2 cellular contexts compared by ENCODE assay signal in genomic region chr22:19759459-19759993, GRCh38.
A peak's percentile ranks its signal among the peaks of the same experiment; 100 is the strongest.
TF ChIP-seq lines count a peak whose summit lies in the region.

No MANE protein-coding gene starts in this region.

TF ChIP-seq in GM23338, 12 proteins besides CTCF, POLR2A, EP300 and RAD21:
- TF ChIP-seq POLR2AphosphoS5 (IDR thresholded peaks at IDR 0.05; ENCODE audit: low read depth): no peak
- TF ChIP-seq ZNF462 (CRISPR knock-in tag; IDR thresholded peaks at IDR 0.05): no peak
- no peak for TF ChIP-seq EZH2 (IDR thresholded peaks at IDR 0.05; ENCODE audit: low read depth, unreplicated experiment)
- no peak for TF ChIP-seq ZNF331 (CRISPR knock-in tag; IDR thresholded peaks at IDR 0.05; ENCODE audit: low read depth)
- no peak for TF ChIP-seq NANOG (IDR thresholded peaks at IDR 0.05; ENCODE audit: borderline replicate concordance)
- no peak for TF ChIP-seq STAT1 (IDR thresholded peaks at IDR 0.05; ENCODE audit: unreplicated experiment)
- no peak for TF ChIP-seq ZNF114 (CRISPR knock-in tag; IDR thresholded peaks at IDR 0.05)
- no peak for TF ChIP-seq EZH2phosphoT487 (IDR thresholded peaks at IDR 0.05; ENCODE audit: unreplicated experiment)
- TF ChIP-seq CREB1 (CRISPR knock-in tag; IDR thresholded peaks at IDR 0.05; ENCODE audit: low read depth): no peak
- TF ChIP-seq REST (IDR thresholded peaks at IDR 0.05; ENCODE audit: unreplicated experiment): no peak
- TF ChIP-seq ETS1 (IDR thresholded peaks at IDR 0.05): no peak
- TF ChIP-seq JUNB (IDR thresholded peaks at IDR 0.05; ENCODE audit: unreplicated experiment): no peak

TF ChIP-seq in K562, 482 proteins besides CTCF, POLR2A, EP300 and RAD21 (continues in another document):
- TF ChIP-seq RFX7 (CRISPR knock-in tag; IDR thresholded peaks at IDR 0.05): no peak
- no peak for TF ChIP-seq NCOA1 (IDR thresholded peaks at IDR 0.05; ENCODE audit: low read depth)
- TF ChIP-seq E2F4 (CRISPR knock-in tag; IDR thresholded peaks at IDR 0.05; ENCODE audit: low read depth): no peak
- no peak for TF ChIP-seq YBX1 (IDR thresholded peaks at IDR 0.05)
- TF ChIP-seq ZBTB43 (CRISPR knock-in tag; IDR thresholded peaks at IDR 0.05): no peak
- no peak for TF ChIP-seq ZNF639 (CRISPR knock-in tag; conservative IDR thresholded peaks at IDR 0.05 in 1 of 2, IDR thresholded peaks at IDR 0.05 in 1 of 2)
- 0 out of 2 replicates have a peak, but pooled peaks have one; percentile 66 for TF ChIP-seq ARID3B (CRISPR knock-in tag; IDR thresholded peaks at IDR 0.05; ENCODE audit: borderline replicate concordance)
- peak; percentile 69; the same call in 1 of the 2 replicates for TF ChIP-seq GABPB2 (CRISPR knock-in tag; conservative IDR thresholded peaks at IDR 0.05)
- no peak for TF ChIP-seq BHLHE40 (IDR thresholded peaks at IDR 0.05; ENCODE audit: low read length)
- TF ChIP-seq PCBP1 (IDR thresholded peaks at IDR 0.05; ENCODE audit: low read depth, low read length, poor library complexity, severe bottlenecking): no peak
- peak; percentile 53; the same call in 1 of the 2 replicates for TF ChIP-seq RB1 (IDR thresholded peaks at IDR 0.05; ENCODE audit: low read depth)
- no peak for TF ChIP-seq EWSR1 (IDR thresholded peaks at IDR 0.05; ENCODE audit: borderline replicate concordance, low read depth, partially characterized antibody)
- no peak for TF ChIP-seq ZSCAN32 (CRISPR knock-in tag; IDR thresholded peaks at IDR 0.05)
- no peak for TF ChIP-seq THRAP3 (IDR thresholded peaks at IDR 0.05; ENCODE audit: borderline replicate concordance)
- 0 out of 2 replicates have a peak, but pooled peaks have one; percentile 26 for TF ChIP-seq MTA3 (IDR thresholded peaks at IDR 0.05; ENCODE audit: borderline replicate concordance)
- no peak for TF ChIP-seq JUND (IDR thresholded peaks at IDR 0.05; ENCODE audit: borderline replicate concordance, low read depth, low read length)
- TF ChIP-seq JUND (tag; IDR thresholded peaks at IDR 0.05; ENCODE audit: borderline replicate concordance, low read depth, low read length): no peak
- no peak for TF ChIP-seq GABPB1 (CRISPR knock-in tag; IDR thresholded peaks at IDR 0.05)
- TF ChIP-seq CREB3 (tag; conservative IDR thresholded peaks at IDR 0.05; ENCODE audit: low read depth): no peak
- TF ChIP-seq MYC (IDR thresholded peaks at IDR 0.05; ENCODE audit: low read depth, low read length): no peak
- TF ChIP-seq MYC (CRISPR knock-in tag; IDR thresholded peaks at IDR 0.05; ENCODE audit: borderline replicate concordance, low read depth): 0 out of 2 replicates have a peak, but pooled peaks have one; percentile 51
- TF ChIP-seq CREB1 (IDR thresholded peaks at IDR 0.05): 0 out of 2 replicates have a peak, but pooled peaks have one; percentile 4
- TF ChIP-seq CREB1 (CRISPR knock-in tag; IDR thresholded peaks at IDR 0.05): no peak
- no peak for TF ChIP-seq ELF1 (tag; IDR thresholded peaks at IDR 0.05)
- no peak for TF ChIP-seq THRA (IDR thresholded peaks at IDR 0.05)
- TF ChIP-seq REST (CRISPR knock-in tag; IDR thresholded peaks at IDR 0.05; ENCODE audit: low read depth): no peak
- no peak for TF ChIP-seq NEUROD1 (IDR thresholded peaks at IDR 0.05; ENCODE audit: borderline replicate concordance, low read depth, low read length, partially characterized antibody)
- TF ChIP-seq HNRNPK (IDR thresholded peaks at IDR 0.05; ENCODE audit: low read depth, low read length, poor library complexity, severe bottlenecking): no peak
- peak; percentile 41 for TF ChIP-seq PHF20 (IDR thresholded peaks at IDR 0.05; ENCODE audit: partially characterized antibody)
- TF ChIP-seq HIVEP1 (CRISPR knock-in tag; IDR thresholded peaks at IDR 0.05): no peak
- TF ChIP-seq HMG20A (CRISPR knock-in tag; conservative IDR thresholded peaks at IDR 0.05): no peak
- no peak for TF ChIP-seq ID3 (CRISPR knock-in tag; IDR thresholded peaks at IDR 0.05)
- TF ChIP-seq ID3 (tag; IDR thresholded peaks at IDR 0.05): 0 out of 2 replicates have a peak, but pooled peaks have one; percentile 67
- no peak for TF ChIP-seq ZNF184 (CRISPR knock-in tag; IDR thresholded peaks at IDR 0.05)
- no peak for TF ChIP-seq NRF1 (conservative IDR thresholded peaks at IDR 0.05 in 1 of 2, IDR thresholded peaks at IDR 0.05 in 1 of 2)
- TF ChIP-seq ZBTB5 (IDR thresholded peaks at IDR 0.05): no peak
- no peak for TF ChIP-seq DMBX1 (CRISPR knock-in tag; IDR thresholded peaks at IDR 0.05; ENCODE audit: borderline replicate concordance)
- no peak for TF ChIP-seq ZNF584 (CRISPR knock-in tag; IDR thresholded peaks at IDR 0.05; ENCODE audit: low read depth)
- no peak for TF ChIP-seq ZNF12 (CRISPR knock-in tag; IDR thresholded peaks at IDR 0.05)
- TF ChIP-seq MCM3 (IDR thresholded peaks at IDR 0.05): peak; percentile 2; the same call in 1 of the 2 replicates
- 0 out of 2 replicates have a peak, but pooled peaks have one; percentile 45 for TF ChIP-seq GTF2F1 (IDR thresholded peaks at IDR 0.05; ENCODE audit: low read depth, low read length)
- 0 out of 2 replicates have a peak, but pooled peaks have one; percentile 14 for TF ChIP-seq ZKSCAN1 (IDR thresholded peaks at IDR 0.05; ENCODE audit: low read depth, low read length)
- TF ChIP-seq TAF1 (IDR thresholded peaks at IDR 0.05; ENCODE audit: control insufficient read depth, extremely low read depth, insufficient read depth, low read length, severe bottlenecking): no peak
- no peak for TF ChIP-seq ESRRB (CRISPR knock-in tag; IDR thresholded peaks at IDR 0.05; ENCODE audit: borderline replicate concordance)
- TF ChIP-seq SNRNP70 (optimal IDR thresholded peaks at IDR 0.05; ENCODE audit: low read depth, low read length): no peak
- no peak for TF ChIP-seq PYGO2 (tag; IDR thresholded peaks at IDR 0.05)
- TF ChIP-seq MBD1 (CRISPR knock-in tag; IDR thresholded peaks at IDR 0.05): no peak
- no peak for TF ChIP-seq NR1H2 (CRISPR knock-in tag; IDR thresholded peaks at IDR 0.05)
- TF ChIP-seq NUFIP1 (IDR thresholded peaks at IDR 0.05; ENCODE audit: partially characterized antibody): peak; percentile 61
